7 cellular contexts compared by ENCODE assay signal in genomic region chr16:29963021-29963743, GRCh38. TPM values are rescaled to one million over a fixed set of nuclear protein-coding genes. Genes with fewer than 3 reads are reported as not detected.
DNase-seq lines count a peak whose midpoint lies in the region; ATAC-seq, FAIRE-seq and TF ChIP-seq lines count a peak whose summit lies in the region.

No MANE protein-coding gene starts in this region.

- H3K79me2 ChIP-seq in keratinocyte (ENCODE audit: control insufficient read depth, insufficient read depth, low read length), result no peaks in the 10 kb centered on the region

- H3K36me3 Mint-ChIP-seq in activated naive CD4-positive, alpha-beta T cell treated with anti-CD3 and anti-CD28 coated beads, Interleukin-2, amount 50 U/mL, for 72 hours, result peaks cover 0 to 3% of the 10 kb centered on the region in 2 donors
- peaks cover 3 to 11% of the 10 kb centered on the region in 2 donors for H3K36me3 Mint-ChIP-seq in stimulated activated naive B cell treated with anti-CD40 and anti-IgM and Interleukin-4, amounts not matched to agents 10 μg/mL and 1 μg/mL and 100 μg/mL, for 72 hours

- no peaks in the 10 kb centered on the region for H3K27me3 ChIP-seq in HL-60 (ENCODE audit: insufficient read depth, poor library complexity, severe bottlenecking)
- no peaks in the 10 kb centered on the region for H3K27me3 ChIP-seq in keratinocyte (ENCODE audit: control insufficient read depth, extremely low read depth, insufficient read depth, low read length)

- peaks cover 12 to 18% of the 10 kb centered on the region in 2 donors for H3K4me1 Mint-ChIP-seq in stimulated activated naive B cell treated with anti-CD40 and anti-IgM and Interleukin-4, amounts not matched to agents 10 μg/mL and 1 μg/mL and 100 μg/mL, for 72 hours

- no peaks in the 10 kb centered on the region for H3K27me3 Mint-ChIP-seq in stimulated activated naive B cell treated with anti-CD40 and anti-IgM and Interleukin-4, amounts not matched to agents 10 μg/mL and 1 μg/mL and 100 μg/mL, for 72 hours

- TF ChIP-seq CTCF in HL-60 (IDR thresholded peaks at IDR 0.05; ENCODE audit: insufficient read depth, low read length) (no peak), keratinocyte (optimal IDR thresholded peaks at IDR 0.05 in 1 of 3, IDR thresholded peaks at IDR 0.05 in 1 of 3, conservative IDR thresholded peaks at IDR 0.05 in 1 of 3; ENCODE audit: extremely low read depth in 1 of 3, insufficient read depth in 2 of 3, low read length in 3 of 3) (no peak)

- peak overlapping the region; percentile 81; the same call in 1 of the 2 replicates for H3K27ac ChIP-seq in HL-60 (replicated peaks)
- no peak overlapping the region for H3K27ac ChIP-seq in keratinocyte (ENCODE audit: control insufficient read depth, insufficient read depth, low read length)

- H3K9me3 Mint-ChIP-seq in activated naive CD4-positive, alpha-beta T cell treated with anti-CD3 and anti-CD28 coated beads, Interleukin-2, amount 50 U/mL, for 72 hours, result no peaks in the 10 kb centered on the region
- no peaks in the 10 kb centered on the region for H3K9me3 Mint-ChIP-seq in stimulated activated naive B cell treated with anti-CD40 and anti-IgM and Interleukin-4, amounts not matched to agents 10 μg/mL and 1 μg/mL and 100 μg/mL, for 72 hours

- peaks cover 10% of the 10 kb centered on the region for H3K4me1 ChIP-seq in keratinocyte (ENCODE audit: control insufficient read depth, extremely low read depth, insufficient read depth, low read length)

- H3K4me3 ChIP-seq in HL-60 (replicated peaks; ENCODE audit: insufficient read depth, low read length) (no peak overlapping the region; the same call in 1 of the 2 replicates), keratinocyte (ENCODE audit: control insufficient read depth in 2 of 3, extremely low read depth in 1 of 3, insufficient read depth in 2 of 3, low read depth in 1 of 3, low read length in 3 of 3) (peak overlapping the region; percentile 67 to 79 (median 72))

- no peak for ATAC-seq in activated naive CD4-positive, alpha-beta T cell treated with anti-CD3 and anti-CD28 coated beads, Interleukin-2, amount 50 U/mL, for 72 hours
- no peak for ATAC-seq in stimulated activated naive B cell treated with anti-CD40 and anti-IgM and Interleukin-4, amounts not matched to agents 10 μg/mL and 1 μg/mL and 100 μg/mL, for 72 hours (replicated peaks)
- ATAC-seq in HG02759 (IDR thresholded peaks at IDR 0.05; ENCODE audit: unreplicated experiment), result no peak

- no peak for FAIRE-seq in keratinocyte (lab: Jason Lieb, UNC)

- peak overlapping the region; percentile 84 to 91 for H3K4me3 Mint-ChIP-seq in stimulated activated naive B cell treated with anti-CD40 and anti-IgM and Interleukin-4, amounts not matched to agents 10 μg/mL and 1 μg/mL and 100 μg/mL, for 72 hours

- dilution Hi-C loops in keratinocyte (cut with MboI; ENCODE audit: extremely low pct_ligation_motif_present, low sequenced_read_pairs), result no loop called here

- H3K4me2 ChIP-seq in keratinocyte (ENCODE audit: control insufficient read depth, extremely low read depth, insufficient read depth, low read depth, low read length), result peak overlapping the region; percentile 88

- no peak for DNase-seq in HL-60 (ENCODE audit: low read depth in 1 of 2, low spot score in 1 of 2)
- no peak for DNase-seq in activated naive CD4-positive, alpha-beta T cell treated with anti-CD3 and anti-CD28 coated beads, Interleukin-2, amount 50 U/mL, for 72 hours (ENCODE audit: low spot score in 2 of 2)
- no peak for DNase-seq in keratinocyte (ENCODE audit: low read depth, low spot score)
- DNase-seq in stimulated activated naive B cell treated with anti-CD40 and anti-IgM and Interleukin-4, amounts not matched to agents 10 μg/mL and 1 μg/mL and 100 μg/mL, for 72 hours, result no peak
- DNase-seq in C1 segment of cervical spinal cord (lab: John Stamatoyannopoulos, UW), result no peak
- no peak for DNase-seq in ureter (ENCODE audit: low spot score)

- no peaks in the 10 kb centered on the region for H3K9me3 ChIP-seq in keratinocyte (ENCODE audit: control insufficient read depth, low read depth, low read length)

- no peak overlapping the region for H2AFZ ChIP-seq in keratinocyte (ENCODE audit: control insufficient read depth, low read length)

- peak overlapping the region; percentile 82 for H3K9ac ChIP-seq in keratinocyte (ENCODE audit: control insufficient read depth, extremely low read depth, insufficient read depth, low read length)

- H3K27ac Mint-ChIP-seq in activated naive CD4-positive, alpha-beta T cell treated with anti-CD3 and anti-CD28 coated beads, Interleukin-2, amount 50 U/mL, for 72 hours, result peak overlapping the region; percentile 30 to 85
- H3K27ac Mint-ChIP-seq in stimulated activated naive B cell treated with anti-CD40 and anti-IgM and Interleukin-4, amounts not matched to agents 10 μg/mL and 1 μg/mL and 100 μg/mL, for 72 hours, result peak overlapping the region; percentile 91

- no peaks in the 10 kb centered on the region for H4K20me1 ChIP-seq in keratinocyte (ENCODE audit: control insufficient read depth, extremely low read depth, insufficient read depth, low read length)

- H3K36me3 ChIP-seq in keratinocyte (ENCODE audit: control insufficient read depth in 2 of 2, extremely low read depth in 1 of 2, insufficient read depth in 2 of 2, low read length in 2 of 2), result peaks cover 4 to 8% of the 10 kb centered on the region in 2 experiments

- H3K9me1 ChIP-seq in keratinocyte (ENCODE audit: control insufficient read depth, extremely low read depth, insufficient read depth, low read length), result peaks cover 3% of the 10 kb centered on the region

RNA-seq across cellular contexts. Expression of gene TMEM219, which starts 1.3 kb away (rescaled TPM):
- 10 to 100 TPM; 52.5 to 63.8 TPM for total RNA-seq in activated naive CD4-positive, alpha-beta T cell treated with anti-CD3 and anti-CD28 coated beads, Interleukin-2, amount 50 U/mL, for 72 hours
- polyA plus RNA-seq in keratinocyte, result 48.5 to 77.2 TPM (median 64.8 TPM) in 3 replicates
- 54.7 TPM for polyA plus RNA-seq in keratinocyte (2011; ENCODE audit: low read depth)
- polyA plus RNA-seq in keratinocyte (2011; cell fraction: cytosol; rRNA removed), result 63.9 and 88.0 TPM in 2 replicates
- polyA plus RNA-seq in keratinocyte (2011; cell fraction: nucleus; rRNA removed), result 96.9 and 119 TPM in 2 replicates
- polyA plus RNA-seq in keratinocyte (2012; ENCODE audit: low replicate concordance), result 67.3 and 77.2 TPM in 2 replicates
- polyA minus RNA-seq in keratinocyte, result 39.0 to 58.6 TPM (median 53.8 TPM) in 3 replicates
- 65.0 TPM for polyA minus RNA-seq in keratinocyte (2011; cell fraction: cytosol; rRNA and poly(A)+ RNA removed)
- polyA minus RNA-seq in keratinocyte (2011; cell fraction: nucleus; rRNA and poly(A)+ RNA removed), result 15.7 and 19.3 TPM in 2 replicates
- 131 TPM for total RNA-seq in ureter

RNA-seq across cellular contexts. Expression of gene TAOK2, which starts 10.5 kb away (rescaled TPM):
- 10 to 100 TPM; 29.6 to 52.7 TPM for total RNA-seq in activated naive CD4-positive, alpha-beta T cell treated with anti-CD3 and anti-CD28 coated beads, Interleukin-2, amount 50 U/mL, for 72 hours
- polyA plus RNA-seq in keratinocyte, result 13.8 to 20.1 TPM (median 15.4 TPM) in 3 replicates
- 9.0 TPM for polyA plus RNA-seq in keratinocyte (2011; ENCODE audit: low read depth)
- polyA plus RNA-seq in keratinocyte (2011; cell fraction: cytosol; rRNA removed), result 4.8 and 9.4 TPM in 2 replicates
- polyA plus RNA-seq in keratinocyte (2011; cell fraction: nucleus; rRNA removed), result 35.1 and 37.7 TPM in 2 replicates
- polyA plus RNA-seq in keratinocyte (2012; ENCODE audit: low replicate concordance), result 10.6 and 21.5 TPM in 2 replicates
- polyA minus RNA-seq in keratinocyte, result 20.1 to 25.0 TPM (median 23.6 TPM) in 3 replicates
- 24.4 TPM for polyA minus RNA-seq in keratinocyte (2011; cell fraction: cytosol; rRNA and poly(A)+ RNA removed)
- polyA minus RNA-seq in keratinocyte (2011; cell fraction: nucleus; rRNA and poly(A)+ RNA removed), result 26.7 and 29.9 TPM in 2 replicates
- 45.1 TPM for total RNA-seq in ureter

RNA-seq across cellular contexts. Expression of gene HIRIP3, which starts 32.2 kb away (rescaled TPM):
- total RNA-seq in activated naive CD4-positive, alpha-beta T cell treated with anti-CD3 and anti-CD28 coated beads, Interleukin-2, amount 50 U/mL, for 72 hours, result 10 to 100 TPM; 30.1 to 38.7 TPM
- polyA plus RNA-seq in keratinocyte, result 4.1 to 4.8 TPM (median 4.6 TPM) in 3 replicates
- 3.5 TPM for polyA plus RNA-seq in keratinocyte (2011; ENCODE audit: low read depth)
- polyA plus RNA-seq in keratinocyte (2011; cell fraction: cytosol; rRNA removed), result 3.5 and 5.4 TPM in 2 replicates
- polyA plus RNA-seq in keratinocyte (2011; cell fraction: nucleus; rRNA removed), result 3.0 and 5.2 TPM in 2 replicates
- 4.2 and 7.3 TPM in 2 replicates for polyA plus RNA-seq in keratinocyte (2012; ENCODE audit: low replicate concordance)
- polyA minus RNA-seq in keratinocyte, result 1.9 to 3.7 TPM (median 3.1 TPM) in 3 replicates
- polyA minus RNA-seq in keratinocyte (2011; cell fraction: cytosol; rRNA and poly(A)+ RNA removed), result 6.1 TPM
- 3.0 and 3.3 TPM in 2 replicates for polyA minus RNA-seq in keratinocyte (2011; cell fraction: nucleus; rRNA and poly(A)+ RNA removed)
- 11.2 TPM for total RNA-seq in ureter

RNA-seq across cellular contexts. Expression of gene INO80E, which starts 32.9 kb away (rescaled TPM):
- 10 to 100 TPM; 85.3 to 90.7 TPM for total RNA-seq in activated naive CD4-positive, alpha-beta T cell treated with anti-CD3 and anti-CD28 coated beads, Interleukin-2, amount 50 U/mL, for 72 hours
- polyA plus RNA-seq in keratinocyte, result 20.1 to 28.3 TPM (median 26.7 TPM) in 3 replicates
- 32.4 TPM for polyA plus RNA-seq in keratinocyte (2011; ENCODE audit: low read depth)
- polyA plus RNA-seq in keratinocyte (2011; cell fraction: cytosol; rRNA removed), result 10.1 and 17.5 TPM in 2 replicates
- polyA plus RNA-seq in keratinocyte (2011; cell fraction: nucleus; rRNA removed), result 33.9 and 47.9 TPM in 2 replicates
- polyA plus RNA-seq in keratinocyte (2012; ENCODE audit: low replicate concordance), result 27.4 and 54.2 TPM in 2 replicates
- polyA minus RNA-seq in keratinocyte, result 8.4 to 14.3 TPM (median 8.9 TPM) in 3 replicates
- polyA minus RNA-seq in keratinocyte (2011; cell fraction: cytosol; rRNA and poly(A)+ RNA removed), result 19.0 TPM
- 8.1 and 8.5 TPM in 2 replicates for polyA minus RNA-seq in keratinocyte (2011; cell fraction: nucleus; rRNA and poly(A)+ RNA removed)
- 88.5 TPM for total RNA-seq in ureter

RNA-seq across cellular contexts. Expression of gene KCTD13, which starts 37.2 kb away (rescaled TPM):
- total RNA-seq in activated naive CD4-positive, alpha-beta T cell treated with anti-CD3 and anti-CD28 coated beads, Interleukin-2, amount 50 U/mL, for 72 hours, result 10 to 100 TPM; 37.1 to 55.5 TPM
- polyA plus RNA-seq in keratinocyte, result 8.2 to 12.1 TPM (median 9.2 TPM) in 3 replicates
- 4.7 TPM for polyA plus RNA-seq in keratinocyte (2011; ENCODE audit: low read depth)
- 6.6 and 11.0 TPM in 2 replicates for polyA plus RNA-seq in keratinocyte (2011; cell fraction: cytosol; rRNA removed)
- 40.0 and 45.6 TPM in 2 replicates for polyA plus RNA-seq in keratinocyte (2011; cell fraction: nucleus; rRNA removed)
- polyA plus RNA-seq in keratinocyte (2012; ENCODE audit: low replicate concordance), result 6.7 and 15.8 TPM in 2 replicates
- polyA minus RNA-seq in keratinocyte, result 10.2 to 12.8 TPM (median 10.7 TPM) in 3 replicates
- polyA minus RNA-seq in keratinocyte (2011; cell fraction: cytosol; rRNA and poly(A)+ RNA removed), result 7.5 TPM
- 11.4 and 12.6 TPM in 2 replicates for polyA minus RNA-seq in keratinocyte (2011; cell fraction: nucleus; rRNA and poly(A)+ RNA removed)
- 33.6 TPM for total RNA-seq in ureter
